In the genomic region with DNA sequence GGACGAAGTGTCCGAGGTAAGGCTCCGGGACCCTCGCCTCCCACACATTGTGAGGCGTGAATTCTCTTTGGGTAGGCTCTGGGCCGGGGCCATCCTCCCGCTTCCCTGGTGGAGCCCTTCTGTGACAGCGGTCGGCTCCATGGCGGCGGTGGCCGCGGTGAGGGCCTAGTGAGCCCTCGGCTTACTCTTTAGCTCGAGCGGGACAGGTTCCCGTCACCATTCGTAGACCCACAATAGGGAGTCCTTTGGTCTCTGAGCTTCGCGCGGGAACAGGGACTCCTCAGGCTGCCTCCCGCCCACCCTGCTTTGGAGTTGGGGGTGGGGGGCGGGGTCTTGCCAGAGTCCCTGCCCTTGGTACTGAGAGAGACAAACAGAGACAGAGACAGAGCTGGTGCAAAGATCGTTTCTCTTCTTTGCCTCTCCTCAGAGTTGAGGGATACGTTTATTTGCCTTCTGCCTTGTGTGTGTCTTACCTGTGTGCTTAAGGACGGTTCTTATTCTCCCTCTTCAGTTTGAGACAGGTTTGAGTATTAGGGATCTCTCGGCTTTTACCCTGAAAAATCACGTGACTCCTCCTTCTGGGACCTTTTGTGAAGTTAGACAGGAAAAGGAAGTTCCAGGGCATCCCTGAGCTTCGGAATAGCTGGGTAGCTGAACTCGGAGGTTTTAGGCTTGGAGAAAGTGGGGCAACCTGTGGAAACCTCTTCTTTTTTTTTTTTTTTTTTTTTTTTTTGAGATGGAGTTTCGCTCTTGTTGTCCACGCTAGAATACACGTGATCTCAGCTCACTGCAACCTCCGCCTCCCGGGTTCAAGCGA, we compare ENCODE assay signal across 1 cellular context.
A peak's percentile ranks its signal among the peaks of the same experiment; 100 is the strongest.
TF ChIP-seq lines count a peak whose summit lies in the region.

No MANE protein-coding gene starts in this region.

TF ChIP-seq in HEK293, 187 proteins besides CTCF, POLR2A, EP300 and RAD21 (continues in another document):
- TF ChIP-seq, protein P1, sequence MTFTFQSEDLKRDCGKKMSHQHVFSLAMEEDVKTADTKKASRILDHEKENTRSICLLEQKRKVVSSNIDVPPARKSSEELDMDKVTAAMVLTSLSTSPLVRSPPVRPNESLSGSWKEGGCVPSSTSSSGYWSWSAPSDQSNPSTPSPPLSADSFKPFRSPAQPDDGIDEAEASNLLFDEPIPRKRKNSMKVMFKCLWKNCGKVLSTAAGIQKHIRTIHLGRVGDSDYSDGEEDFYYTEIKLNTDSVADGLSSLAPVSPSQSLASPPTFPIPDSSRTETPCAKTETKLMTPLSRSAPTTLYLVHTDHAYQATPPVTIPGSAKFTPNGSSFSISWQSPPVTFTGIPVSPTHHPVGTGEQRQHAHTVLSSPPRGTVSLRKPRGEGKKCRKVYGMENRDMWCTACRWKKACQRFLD (tag by site-specific recombination; IDR thresholded peaks at IDR 0.05): no peak
- no peak for TF ChIP-seq ZNF121 (tag by site-specific recombination; IDR thresholded peaks at IDR 0.05)
- no peak for TF ChIP-seq ZNF174 (tag by site-specific recombination; IDR thresholded peaks at IDR 0.05)
- no peak for TF ChIP-seq GFI1B (tag by site-specific recombination; IDR thresholded peaks at IDR 0.05)
- TF ChIP-seq ZBTB49 (tag by site-specific recombination; IDR thresholded peaks at IDR 0.05; ENCODE audit: low read depth): no peak
- TF ChIP-seq KLF10 (tag by site-specific recombination; IDR thresholded peaks at IDR 0.05): no peak
- TF ChIP-seq ZNF366 (tag by site-specific recombination; conservative IDR thresholded peaks at IDR 0.05): peak; percentile 67
- TF ChIP-seq ZNF768 (tag by site-specific recombination; IDR thresholded peaks at IDR 0.05): no peak
- TF ChIP-seq KLF16 (tag by site-specific recombination; IDR thresholded peaks at IDR 0.05): no peak
- TF ChIP-seq ZNF138 (tag by site-specific recombination; IDR thresholded peaks at IDR 0.05; ENCODE audit: borderline replicate concordance): no peak
- no peak for TF ChIP-seq ZNF248 (tag by site-specific recombination; IDR thresholded peaks at IDR 0.05)
- TF ChIP-seq PRDM4 (tag by site-specific recombination; IDR thresholded peaks at IDR 0.05): no peak
- no peak for TF ChIP-seq ZNF580 (tag by site-specific recombination; IDR thresholded peaks at IDR 0.05)
- TF ChIP-seq ZNF19 (tag by site-specific recombination; IDR thresholded peaks at IDR 0.05; ENCODE audit: low read depth): no peak
- TF ChIP-seq, protein P2, sequence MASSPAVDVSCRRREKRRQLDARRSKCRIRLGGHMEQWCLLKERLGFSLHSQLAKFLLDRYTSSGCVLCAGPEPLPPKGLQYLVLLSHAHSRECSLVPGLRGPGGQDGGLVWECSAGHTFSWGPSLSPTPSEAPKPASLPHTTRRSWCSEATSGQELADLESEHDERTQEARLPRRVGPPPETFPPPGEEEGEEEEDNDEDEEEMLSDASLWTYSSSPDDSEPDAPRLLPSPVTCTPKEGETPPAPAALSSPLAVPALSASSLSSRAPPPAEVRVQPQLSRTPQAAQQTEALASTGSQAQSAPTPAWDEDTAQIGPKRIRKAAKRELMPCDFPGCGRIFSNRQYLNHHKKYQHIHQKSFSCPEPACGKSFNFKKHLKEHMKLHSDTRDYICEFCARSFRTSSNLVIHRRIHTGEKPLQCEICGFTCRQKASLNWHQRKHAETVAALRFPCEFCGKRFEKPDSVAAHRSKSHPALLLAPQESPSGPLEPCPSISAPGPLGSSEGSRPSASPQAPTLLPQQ (tag by site-specific recombination; IDR thresholded peaks at IDR 0.05): no peak; the same call in 1 of the 2 replicates
- no peak for TF ChIP-seq ZNF155 (tag by site-specific recombination; IDR thresholded peaks at IDR 0.05)
- no peak for TF ChIP-seq ZNF510 (tag by site-specific recombination; IDR thresholded peaks at IDR 0.05; ENCODE audit: insufficient replicate concordance)
- TF ChIP-seq ZSCAN4 (tag by site-specific recombination; IDR thresholded peaks at IDR 0.05): 0 out of 2 replicates have a peak, but pooled peaks have one; percentile 7
- peak; percentile 99 for TF ChIP-seq ZBTB48 (tag by site-specific recombination; IDR thresholded peaks at IDR 0.05)
- no peak for TF ChIP-seq ZNF549 (tag by site-specific recombination; IDR thresholded peaks at IDR 0.05)
- no peak for TF ChIP-seq HOXD13 (CRISPR knock-in tag; IDR thresholded peaks at IDR 0.05; ENCODE audit: borderline replicate concordance)
- TF ChIP-seq ZFP69B (tag by site-specific recombination; IDR thresholded peaks at IDR 0.05): no peak
- no peak; the same call in 1 of the 2 replicates for TF ChIP-seq ZNF558 (tag by site-specific recombination; IDR thresholded peaks at IDR 0.05)
- peak; percentile 25; the same call in 1 of the 2 replicates for TF ChIP-seq ZSCAN30 (tag by site-specific recombination; IDR thresholded peaks at IDR 0.05)
- peak; percentile 84 for TF ChIP-seq SP3 (tag by site-specific recombination; IDR thresholded peaks at IDR 0.05)
- no peak for TF ChIP-seq ZNF785 (tag by site-specific recombination; IDR thresholded peaks at IDR 0.05)
- TF ChIP-seq ZNF426 (tag by site-specific recombination; IDR thresholded peaks at IDR 0.05): no peak
- peak; percentile 97 for TF ChIP-seq ZNF362 (tag by site-specific recombination; IDR thresholded peaks at IDR 0.05)
- 0 out of 2 replicates have a peak, but pooled peaks have one; percentile 8 for TF ChIP-seq ZNF660 (tag by site-specific recombination; IDR thresholded peaks at IDR 0.05)
- TF ChIP-seq ZNF302 (tag by site-specific recombination; IDR thresholded peaks at IDR 0.05; ENCODE audit: low read depth): no peak
- no peak for TF ChIP-seq ZNF114 (tag by site-specific recombination; IDR thresholded peaks at IDR 0.05)
- no peak for TF ChIP-seq PRDM6 (tag by site-specific recombination; IDR thresholded peaks at IDR 0.05)
- TF ChIP-seq ZNF394 (tag by site-specific recombination; IDR thresholded peaks at IDR 0.05; ENCODE audit: borderline replicate concordance): peak; percentile 90; the same call in 1 of the 2 replicates
- TF ChIP-seq EGR2 (tag by site-specific recombination; IDR thresholded peaks at IDR 0.05; ENCODE audit: low read depth): peak; percentile 61
- no peak for TF ChIP-seq ZIC2 (tag by site-specific recombination; IDR thresholded peaks at IDR 0.05)
- TF ChIP-seq ZNF677 (tag by site-specific recombination; IDR thresholded peaks at IDR 0.05): no peak
- TF ChIP-seq ZNF292 (tag by site-specific recombination; IDR thresholded peaks at IDR 0.05; ENCODE audit: borderline replicate concordance, low read depth): no peak
- no peak for TF ChIP-seq ZNF621 (tag by site-specific recombination; IDR thresholded peaks at IDR 0.05)
- TF ChIP-seq SP2 (tag by site-specific recombination; IDR thresholded peaks at IDR 0.05): peak; percentile 85
- no peak for TF ChIP-seq ZNF548 (tag by site-specific recombination; IDR thresholded peaks at IDR 0.05)
- TF ChIP-seq ZNF24 (tag by site-specific recombination; IDR thresholded peaks at IDR 0.05): no peak; the same call in 1 of the 2 replicates
- peak; percentile 59 for TF ChIP-seq ZXDB (tag by site-specific recombination; IDR thresholded peaks at IDR 0.05)
- peak; percentile 66; the same call in 1 of the 2 replicates for TF ChIP-seq PATZ1 (tag by site-specific recombination; IDR thresholded peaks at IDR 0.05)
- TF ChIP-seq, protein P3, sequence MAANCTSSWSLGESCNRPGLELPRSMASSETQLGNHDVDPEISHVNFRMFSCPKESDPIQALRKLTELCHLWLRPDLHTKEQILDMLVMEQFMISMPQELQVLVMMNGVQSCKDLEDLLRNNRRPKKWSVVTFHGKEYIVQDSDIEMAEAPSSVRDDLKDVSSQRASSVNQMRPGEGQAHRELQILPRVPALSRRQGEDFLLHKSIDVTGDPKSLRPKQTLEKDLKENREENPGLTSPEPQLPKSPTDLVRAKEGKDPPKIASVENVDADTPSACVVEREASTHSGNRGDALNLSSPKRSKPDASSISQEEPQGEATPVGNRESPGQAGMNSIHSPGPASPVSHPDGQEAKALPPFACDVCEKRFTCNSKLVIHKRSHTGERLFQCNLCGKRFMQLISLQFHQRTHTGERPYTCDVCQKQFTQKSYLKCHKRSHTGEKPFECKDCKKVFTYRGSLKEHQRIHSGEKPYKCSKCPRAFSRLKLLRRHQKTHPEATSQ (tag by site-specific recombination; IDR thresholded peaks at IDR 0.05): no peak
